26 cellular contexts compared by ENCODE assay signal in the genomic region with DNA sequence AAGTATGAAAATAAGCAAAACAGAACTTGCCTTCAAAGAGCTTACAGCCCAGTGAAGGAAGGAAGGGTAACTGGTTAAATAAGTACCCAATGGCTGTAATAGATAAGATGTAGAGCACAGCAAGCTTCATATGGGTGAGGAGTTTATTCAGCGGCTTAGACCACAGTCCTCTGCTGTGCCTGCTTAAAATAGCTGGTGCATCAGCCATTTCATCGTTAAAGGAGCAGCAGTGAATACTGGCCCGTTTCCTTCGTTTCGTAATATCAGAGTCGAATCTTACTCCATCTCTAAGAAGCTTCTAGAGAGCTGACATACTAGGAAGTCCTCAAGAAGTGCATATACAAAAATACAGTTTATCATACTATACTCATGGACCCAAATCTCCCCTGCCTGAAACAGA.
DNase-seq lines count a peak whose midpoint lies in the region; ATAC-seq and TF ChIP-seq lines count a peak whose summit lies in the region.
"Had no signal": no experiment of that assay in that cellular context is flagged by ENCODE, and none has a peak within 500 bp of the region (broad histone marks: within the 10 kb centered on the region; RNA-seq: fewer than 3 reads in every experiment).

No MANE protein-coding gene starts in this region.

- H3K27me3 Mint-ChIP-seq in mesothelial cell of epicardium (ENCODE audit: low read depth), result no peaks in the 10 kb centered on the region
- peaks cover 2% of the 10 kb centered on the region for H3K27me3 Mint-ChIP-seq in activated T-cell treated with anti-CD3 and anti-CD28 coated beads, Interleukin-2, amount 50 U/mL, for 4 hours (ENCODE audit: low read depth)
- H3K27me3 Mint-ChIP-seq: activated CD8-positive, alpha-beta T cell treated with anti-CD3 and anti-CD28 coated beads for 36 hours; activated naive CD4-positive, alpha-beta T cell treated with anti-CD3 and anti-CD28 coated beads, Interleukin-2, amount 50 U/mL, for 24 hours; CD4-positive, alpha-beta T cell; stimulated activated naive CD8-positive, alpha-beta T cell treated with anti-CD3 and anti-CD28 coated beads, Interleukin-15, Interleukin-2, amounts not matched to agents 100 ng/mL and 50 ng/mL, for 24 hours had no signal

- H3K9me3 ChIP-seq in trophoblast cell (ENCODE audit: insufficient read depth, low read depth, low read length), result no peaks in the 10 kb centered on the region
- H3K9me3 ChIP-seq: MG63, thoracic aorta had no signal

- H3K9me3 Mint-ChIP-seq in mesothelial cell of epicardium, result no peaks in the 10 kb centered on the region
- H3K9me3 Mint-ChIP-seq in activated T-cell treated with anti-CD3 and anti-CD28 coated beads, Interleukin-2, amount 50 U/mL, for 4 hours, result no peaks in the 10 kb centered on the region
- H3K9me3 Mint-ChIP-seq: activated CD8-positive, alpha-beta T cell treated with anti-CD3 and anti-CD28 coated beads for 36 hours; activated naive CD4-positive, alpha-beta T cell treated with anti-CD3 and anti-CD28 coated beads, Interleukin-2, amount 50 U/mL, for 24 hours; activated T-helper 2 cell treated with anti-CD3 and anti-CD28 coated beads, Interferon-gamma antibody, Interleukin-2, Interleukin-4, amounts not matched to agents 10 μg/mL and 5 μg/mL and 100 μg/mL, durations not matched to agents 14 hours and 24 hours and 36 hours; CD4-positive, alpha-beta T cell; stimulated activated naive CD8-positive, alpha-beta T cell treated with anti-CD3 and anti-CD28 coated beads, Interleukin-15, Interleukin-2, amounts not matched to agents 100 ng/mL and 50 ng/mL, for 24 hours had no signal

- no peak overlapping the region for H2AFZ ChIP-seq in trophoblast cell (ENCODE audit: insufficient read depth, low read length, poor library complexity)

- no peaks in the 10 kb centered on the region for H3K4me1 ChIP-seq in trophoblast cell (ENCODE audit: control insufficient read depth in 1 of 2, insufficient read depth in 2 of 2, low read length in 2 of 2)

- no peaks in the 10 kb centered on the region for H3K79me2 ChIP-seq in trophoblast cell (ENCODE audit: control insufficient read depth, insufficient read depth, low read length, poor library complexity)

- no peak overlapping the region for H3K18ac ChIP-seq in trophoblast cell (ENCODE audit: low read length)

- peaks cover 14% of the 10 kb centered on the region for H3K36me3 Mint-ChIP-seq in mesothelial cell of epicardium
- no peaks in the 10 kb centered on the region for H3K36me3 Mint-ChIP-seq in activated T-cell treated with anti-CD3 and anti-CD28 coated beads, Interleukin-2, amount 50 U/mL, for 4 hours (ENCODE audit: insufficient read depth)

- no peak overlapping the region for H3K23ac ChIP-seq in trophoblast cell (ENCODE audit: low read length)

- H3K4me2 ChIP-seq in trophoblast cell (ENCODE audit: low read length), result no peak overlapping the region
- H3K4me2 ChIP-seq: smooth muscle cell had no signal

- no peak overlapping the region for H4K91ac ChIP-seq in trophoblast cell (ENCODE audit: low read depth, low read length)

- no peak overlapping the region for H3K9ac ChIP-seq in trophoblast cell (ENCODE audit: low read length)

- no peak for ATAC-seq in HG02973 (IDR thresholded peaks at IDR 0.05; ENCODE audit: unreplicated experiment)
- ATAC-seq in activated T-cell treated with anti-CD3 and anti-CD28 coated beads, Interleukin-2, amount 50 U/mL, for 4 hours, result no peak
- ATAC-seq: activated CD8-positive, alpha-beta T cell treated with anti-CD3 and anti-CD28 coated beads for 36 hours; SK-N-SH treated with all-trans-retinoic acid at 6 μM for 48 hours had no signal

- no peak overlapping the region for H2BK12ac ChIP-seq in trophoblast cell (ENCODE audit: low read length)

- H3K79me1 ChIP-seq in trophoblast cell (ENCODE audit: low read length), result no peaks in the 10 kb centered on the region

- peak overlapping the region; percentile 40 for H3K27ac Mint-ChIP-seq in mesothelial cell of epicardium
- H3K27ac Mint-ChIP-seq: activated CD8-positive, alpha-beta T cell treated with anti-CD3 and anti-CD28 coated beads for 36 hours; activated naive CD4-positive, alpha-beta T cell treated with anti-CD3 and anti-CD28 coated beads, Interleukin-2, amount 50 U/mL, for 24 hours; activated T-helper 2 cell treated with anti-CD3 and anti-CD28 coated beads, Interferon-gamma antibody, Interleukin-2, Interleukin-4, amounts not matched to agents 10 μg/mL and 5 μg/mL and 100 μg/mL, durations not matched to agents 14 hours and 24 hours and 36 hours; CD4-positive, alpha-beta T cell; stimulated activated naive CD8-positive, alpha-beta T cell treated with anti-CD3 and anti-CD28 coated beads, Interleukin-15, Interleukin-2, amounts not matched to agents 100 ng/mL and 50 ng/mL, for 24 hours had no signal

- H3K36me3 ChIP-seq in trophoblast cell (ENCODE audit: control insufficient read depth in 1 of 2, insufficient read depth in 2 of 2, low read length in 2 of 2), result no peaks in the 10 kb centered on the region
- H3K36me3 ChIP-seq: brain microvascular endothelial cell, MG63 had no signal

- H3K27ac ChIP-seq in trophoblast cell (ENCODE audit: low read depth, low read length), result no peak overlapping the region
- H3K27ac ChIP-seq: brain microvascular endothelial cell, thoracic aorta had no signal

- no peak overlapping the region for H2BK5ac ChIP-seq in trophoblast cell (ENCODE audit: low read depth, low read length, poor library complexity)

- in situ Hi-C loops in G401 (cut with HindIII; ENCODE audit: low sequenced_read_pairs), result no loop called here

- no peak overlapping the region for H3K4ac ChIP-seq in trophoblast cell (ENCODE audit: low read depth, low read length)

- H3K4me1 Mint-ChIP-seq in mesothelial cell of epicardium, result peaks cover 47% of the 10 kb centered on the region
- H3K4me1 Mint-ChIP-seq in activated T-cell treated with anti-CD3 and anti-CD28 coated beads, Interleukin-2, amount 50 U/mL, for 4 hours (ENCODE audit: low read depth), result no peaks in the 10 kb centered on the region
- H3K4me1 Mint-ChIP-seq: activated naive CD4-positive, alpha-beta T cell treated with anti-CD3 and anti-CD28 coated beads, Interleukin-2, amount 50 U/mL, for 24 hours had no signal

- no peak overlapping the region for H4K8ac ChIP-seq in trophoblast cell (ENCODE audit: low read depth, low read length)

- H2AK5ac ChIP-seq in trophoblast cell (ENCODE audit: low read length), result no peak overlapping the region

- peak; percentile 67 for DNase-seq in G401 (ENCODE audit: low spot score)
- peak; percentile 54 for DNase-seq in MV-4-11 (lab: John Stamatoyannopoulos, UW)
- DNase-seq in amniotic epithelial cell (ENCODE audit: low read depth), result peak; percentile 9
- no peak for DNase-seq in mesothelial cell of epicardium (ENCODE audit: low spot score in 2 of 2, unreplicated experiment in 2 of 2)
- DNase-seq in activated T-cell treated with anti-CD3 and anti-CD28 coated beads, Interleukin-2, amount 50 U/mL, for 4 hours, result no peak
- DNase-seq in trophoblast cell, result no peak
- DNase-seq: activated CD8-positive, alpha-beta memory T cell treated with anti-CD3 and anti-CD28 coated beads, Interleukin-2, amount 50 U/mL, for 48 hours; activated CD8-positive, alpha-beta T cell treated with anti-CD3 and anti-CD28 coated beads for 36 hours; amygdala; brain microvascular endothelial cell; CD4-positive, alpha-beta T cell; hypothalamus; KG1; MG63; NCI-H1436; NCI-H2081; NCI-H345; OCI-M1; T-helper 2 cell had no signal

- H4K12ac ChIP-seq in trophoblast cell (ENCODE audit: low read depth, low read length), result no peak overlapping the region

- H3K4me3 Mint-ChIP-seq in mesothelial cell of epicardium, result no peak overlapping the region
- H3K4me3 Mint-ChIP-seq in activated T-cell treated with anti-CD3 and anti-CD28 coated beads, Interleukin-2, amount 50 U/mL, for 4 hours, result no peak overlapping the region
- H3K4me3 Mint-ChIP-seq: activated CD8-positive, alpha-beta T cell treated with anti-CD3 and anti-CD28 coated beads for 36 hours; activated naive CD4-positive, alpha-beta T cell treated with anti-CD3 and anti-CD28 coated beads, Interleukin-2, amount 50 U/mL, for 24 hours; CD4-positive, alpha-beta T cell; stimulated activated naive CD8-positive, alpha-beta T cell treated with anti-CD3 and anti-CD28 coated beads, Interleukin-15, Interleukin-2, amounts not matched to agents 100 ng/mL and 50 ng/mL, for 24 hours had no signal

- H3K14ac ChIP-seq in trophoblast cell (ENCODE audit: low read length), result no peak overlapping the region

- H3K27me3 ChIP-seq in trophoblast cell (ENCODE audit: insufficient read depth, low read length), result no peaks in the 10 kb centered on the region
- H3K27me3 ChIP-seq: brain microvascular endothelial cell, MG63 had no signal

- no peak for TF ChIP-seq CTCF in mesothelial cell of epicardium (IDR thresholded peaks at IDR 0.05; ENCODE audit: unreplicated experiment)

- no CpG with 5 or more reads among the region's 6 CpGs for WGBS in trophoblast cell (ENCODE audit: extremely low coverage, insufficient coverage, insufficient read length)

- H2BK120ac ChIP-seq in trophoblast cell (ENCODE audit: insufficient read depth, low read length, poor library complexity), result no peak overlapping the region

- H3K4me3 ChIP-seq in trophoblast cell (ENCODE audit: low read depth, low read length), result no peak overlapping the region
- H3K4me3 ChIP-seq: MG63, smooth muscle cell, thoracic aorta had no signal

Comparison
In these comparisons a context has a peak if more than half of its experiments do, and no peak if none do; other contexts are left out.
1. DNase-seq: peak in G401 (single experiment), MV-4-11 (single experiment) and amniotic epithelial cell (single experiment); none in mesothelial cell of epicardium (0 of 2), activated T-cell treated with anti-CD3 and anti-CD28 coated beads, Interleukin-2, amount 50 U/mL, for 4 hours (single experiment) and trophoblast cell (0 of 2).